24 cellular contexts compared by ENCODE assay signal in genomic region chr9:122102156-122102555, GRCh38. TPM values are rescaled to one million over a fixed set of nuclear protein-coding genes. Genes with fewer than 3 reads are reported as not detected.
DNase-seq lines count a peak whose midpoint lies in the region; ATAC-seq and TF ChIP-seq lines count a peak whose summit lies in the region.
"Had no signal": no experiment of that assay in that cellular context is flagged by ENCODE, and none has a peak within 500 bp of the region (broad histone marks: within the 10 kb centered on the region; RNA-seq: fewer than 3 reads in every experiment).

No MANE protein-coding gene starts in this region.

- peaks cover 7% of the 10 kb centered on the region for H3K9me3 Mint-ChIP-seq in stimulated activated effector memory CD8-positive, alpha-beta T cell treated with anti-CD3 and anti-CD28 coated beads, Interleukin-12 subunit alpha, Interleukin-12 subunit beta, amount 100 ng/mL, for 72 hours
- peaks cover 7 to 12% of the 10 kb centered on the region in 2 donors for H3K9me3 Mint-ChIP-seq in activated naive CD4-positive, alpha-beta T cell treated with anti-CD3 and anti-CD28 coated beads, Interleukin-2, amount 50 U/mL, for 72 hours
- H3K9me3 Mint-ChIP-seq in HFFc6 = peaks cover 13% of the 10 kb centered on the region

- H3K27me3 Mint-ChIP-seq in HFFc6 (ENCODE audit: insufficient read depth) = peaks cover 4% of the 10 kb centered on the region

- DNase-seq in cardiac septum (ENCODE audit: low spot score) = peak; percentile 72
- no peak for DNase-seq in right cardiac atrium
- DNase-seq in neuronal stem cell (ENCODE audit: low spot score) = no peak
- DNase-seq in stimulated activated effector memory CD8-positive, alpha-beta T cell treated with anti-CD3 and anti-CD28 coated beads, Interleukin-12 subunit alpha, Interleukin-12 subunit beta, amount 100 ng/mL, for 72 hours (ENCODE audit: low spot score in 2 of 2) = no peak
- no peak for DNase-seq in DMS79 treated with DMSO at 0.1 percent for 48 hours (lab: John Stamatoyannopoulos, UW)
- DNase-seq in activated naive CD4-positive, alpha-beta T cell treated with anti-CD3 and anti-CD28 coated beads, Interleukin-2, amount 50 U/mL, for 72 hours (ENCODE audit: low spot score in 2 of 2) = no peak
- no peak for DNase-seq in HFFc6
- DNase-seq: 8988T; ACHN; BE2C; C1 segment of cervical spinal cord; CD4-positive, alpha-beta memory T cell; CD4-positive, CD25-positive, alpha-beta regulatory T cell; CD8-positive, alpha-beta memory T cell; COR-L47; DMS 273 treated with DMSO at 0.1 percent for 48 hours; DMS153; DMS53; DMS79; GF-D8 had no signal

- H4K8ac ChIP-seq in neuronal stem cell (ENCODE audit: low read depth, low read length) = no peak overlapping the region

- H3K9me3 ChIP-seq in right cardiac atrium (ENCODE audit: control insufficient read depth, low read length) (no peaks in the 10 kb centered on the region), neuronal stem cell (replicated peaks in 1 of 2; ENCODE audit: control insufficient read depth in 2 of 2, insufficient read depth in 1 of 2, low read depth in 1 of 2, low read length in 2 of 2) (peaks cover 2% of the 10 kb centered on the region in 2 donors)
- H3K9me3 ChIP-seq: BE2C had no signal

- H2BK15ac ChIP-seq in neuronal stem cell (ENCODE audit: low read length) = peak overlapping the region; percentile 65

- intact Hi-C loops in cardiac septum (cut with DNase I) = loop anchor here (5.0 kb wide), 1 partner anchor 350 kb away; no protein-coding TSS in a partner anchor
- intact Hi-C loops in right cardiac atrium (cut with DNase I) = no loop called here

- H3K27ac ChIP-seq in right cardiac atrium (ENCODE audit: low read length) = no peak overlapping the region
- no peak overlapping the region for H3K27ac ChIP-seq in neuronal stem cell (replicated peaks; ENCODE audit: low read length)
- H3K27ac ChIP-seq: BLaER1 had no signal

- H2BK120ac ChIP-seq in neuronal stem cell (ENCODE audit: low read depth, low read length) = no peak overlapping the region

- H4K91ac ChIP-seq in neuronal stem cell (ENCODE audit: low read depth, low read length, poor library complexity) = no peak overlapping the region

- H3K4ac ChIP-seq in neuronal stem cell (ENCODE audit: low read length) = no peak overlapping the region

- H3K14ac ChIP-seq in neuronal stem cell (ENCODE audit: low read length) = no peak overlapping the region

- H2BK5ac ChIP-seq in neuronal stem cell (ENCODE audit: low read length) = no peak overlapping the region

- peak overlapping the region; percentile 3 for H2AK5ac ChIP-seq in neuronal stem cell (ENCODE audit: low read depth, low read length)

- 91% methylated on average over 2 of the region's 2 CpGs for WGBS in right cardiac atrium
- no CpG with 5 or more reads among the region's 2 CpGs for WGBS in neuronal stem cell (ENCODE audit: extremely low coverage in 2 of 2, insufficient read length in 2 of 2, insufficient replicate concordance in 1 of 2), 2 donors

- no peak overlapping the region for H2AFZ ChIP-seq in neuronal stem cell (ENCODE audit: low read length)

- H3K27me3 ChIP-seq in right cardiac atrium (ENCODE audit: control insufficient read depth, insufficient read depth) = no peaks in the 10 kb centered on the region
- H3K27me3 ChIP-seq in neuronal stem cell (ENCODE audit: control insufficient read depth in 3 of 3, insufficient read depth in 3 of 3, low read depth in 1 of 3, low read length in 3 of 3) = peaks cover 0 to 18% (median 0%) of the 10 kb centered on the region in 3 experiments
- H3K27me3 ChIP-seq: BE2C, BLaER1 had no signal

- H3K27ac Mint-ChIP-seq in stimulated activated effector memory CD8-positive, alpha-beta T cell treated with anti-CD3 and anti-CD28 coated beads, Interleukin-12 subunit alpha, Interleukin-12 subunit beta, amount 100 ng/mL, for 72 hours = peak overlapping the region; percentile 32
- no peak overlapping the region for H3K27ac Mint-ChIP-seq in activated naive CD4-positive, alpha-beta T cell treated with anti-CD3 and anti-CD28 coated beads, Interleukin-2, amount 50 U/mL, for 72 hours
- H3K27ac Mint-ChIP-seq in HFFc6 = no peak overlapping the region
- H3K27ac Mint-ChIP-seq: CD14-positive monocyte; CD4-positive, CD25-positive, alpha-beta regulatory T cell; CD8-positive, alpha-beta memory T cell had no signal

- no peaks in the 10 kb centered on the region for H3K79me1 ChIP-seq in neuronal stem cell (ENCODE audit: low read depth, low read length)

- H3K4me3 Mint-ChIP-seq in stimulated activated effector memory CD8-positive, alpha-beta T cell treated with anti-CD3 and anti-CD28 coated beads, Interleukin-12 subunit alpha, Interleukin-12 subunit beta, amount 100 ng/mL, for 72 hours = no peak overlapping the region
- no peak overlapping the region for H3K4me3 Mint-ChIP-seq in HFFc6
- H3K4me3 Mint-ChIP-seq: CD14-positive monocyte; CD4-positive, alpha-beta memory T cell; CD4-positive, CD25-positive, alpha-beta regulatory T cell; CD8-positive, alpha-beta memory T cell had no signal

- no peak for TF ChIP-seq CTCF in HFFc6 (IDR thresholded peaks at IDR 0.05)

- no peak overlapping the region for H3K9ac ChIP-seq in neuronal stem cell (ENCODE audit: low read depth, low read length, poor library complexity)
- H3K9ac ChIP-seq: BLaER1 had no signal

- H3K18ac ChIP-seq in neuronal stem cell (ENCODE audit: low read length) = no peak overlapping the region

- no peak for ATAC-seq in right cardiac atrium
- ATAC-seq in stimulated activated effector memory CD8-positive, alpha-beta T cell treated with anti-CD3 and anti-CD28 coated beads, Interleukin-12 subunit alpha, Interleukin-12 subunit beta, amount 100 ng/mL, for 72 hours = no peak
- ATAC-seq in activated naive CD4-positive, alpha-beta T cell treated with anti-CD3 and anti-CD28 coated beads, Interleukin-2, amount 50 U/mL, for 72 hours = no peak

- H3K36me3 ChIP-seq in neuronal stem cell (replicated peaks in 1 of 2; ENCODE audit: control insufficient read depth in 2 of 2, insufficient read depth in 2 of 2, low read length in 2 of 2) = no peaks in the 10 kb centered on the region
- H3K36me3 ChIP-seq: BE2C, BLaER1 had no signal

- no peaks in the 10 kb centered on the region for H3K4me1 Mint-ChIP-seq in stimulated activated effector memory CD8-positive, alpha-beta T cell treated with anti-CD3 and anti-CD28 coated beads, Interleukin-12 subunit alpha, Interleukin-12 subunit beta, amount 100 ng/mL, for 72 hours
- H3K4me1 Mint-ChIP-seq in HFFc6 (ENCODE audit: low read depth) = peaks cover 14% of the 10 kb centered on the region

- H3K4me3 ChIP-seq in right cardiac atrium (ENCODE audit: low read length) = no peak overlapping the region
- H3K4me3 ChIP-seq in neuronal stem cell (ENCODE audit: low read length in 2 of 2) = peak overlapping the region in 1 of 2 donors; percentile 62
- H3K4me3 ChIP-seq: BLaER1 had no signal

- no peak overlapping the region for H2BK12ac ChIP-seq in neuronal stem cell (ENCODE audit: low read length)

- no peaks in the 10 kb centered on the region for H3K36me3 Mint-ChIP-seq in stimulated activated effector memory CD8-positive, alpha-beta T cell treated with anti-CD3 and anti-CD28 coated beads, Interleukin-12 subunit alpha, Interleukin-12 subunit beta, amount 100 ng/mL, for 72 hours
- H3K36me3 Mint-ChIP-seq in activated naive CD4-positive, alpha-beta T cell treated with anti-CD3 and anti-CD28 coated beads, Interleukin-2, amount 50 U/mL, for 72 hours = peaks cover 6 to 7% of the 10 kb centered on the region in 2 donors
- H3K36me3 Mint-ChIP-seq in HFFc6 (ENCODE audit: low read depth) = peaks cover 9% of the 10 kb centered on the region
- H3K36me3 Mint-ChIP-seq: CD14-positive monocyte; CD4-positive, CD25-positive, alpha-beta regulatory T cell had no signal

- H3K4me2 ChIP-seq in neuronal stem cell (ENCODE audit: insufficient read depth, low read length, poor library complexity, severe bottlenecking) = no peak overlapping the region
- H3K4me2 ChIP-seq: BLaER1 had no signal

- no peak overlapping the region for H3K23ac ChIP-seq in neuronal stem cell (ENCODE audit: low read depth, low read length, poor library complexity)

- H3K4me1 ChIP-seq in right cardiac atrium (ENCODE audit: control insufficient read depth, insufficient read depth, low read length) (no peaks in the 10 kb centered on the region), neuronal stem cell (ENCODE audit: control insufficient read depth in 2 of 2, insufficient read depth in 1 of 2, low read depth in 1 of 2, low read length in 2 of 2) (peaks cover 2% of the 10 kb centered on the region in 2 donors)
- H3K4me1 ChIP-seq: BE2C had no signal

RNA-seq across cellular contexts. Expression of gene TTLL11, which starts 9.0 kb away (rescaled TPM):
- total RNA-seq in cardiac septum (12.6 TPM), right cardiac atrium (1 to 10 TPM; 3.5 to 8.6 (median 5.8) TPM)
- polyA plus RNA-seq in right cardiac atrium = 3.4 TPM
- polyA plus RNA-seq in neuronal stem cell (2013, experiment 1 of 2) = 2.0 TPM
- 1.4 TPM for polyA plus RNA-seq in neuronal stem cell (2013, experiment 2 of 2)
- 1 to 10 TPM in 1 of 2 donors, under 1 TPM in 1; 0.39 to 2.1 TPM for total RNA-seq in activated naive CD4-positive, alpha-beta T cell treated with anti-CD3 and anti-CD28 coated beads, Interleukin-2, amount 50 U/mL, for 72 hours
- total RNA-seq in HFFc6 (2021; fragmentation: NEBNext Ultra II Directional; extraction: Animal tissue kit (Norgen Biotek cat#: 25700)) = 10 to 100 TPM in 1 of 6 experiments, 1 to 10 TPM in 5; 6.9 to 10.2 (median 8.3) TPM

RNA-seq across cellular contexts. Expression of gene NDUFA8, which starts 57.4 kb away (rescaled TPM):
- total RNA-seq in cardiac septum (230 TPM), right cardiac atrium (100 to 1,000 TPM; 210 to 307 (median 265) TPM)
- polyA plus RNA-seq in right cardiac atrium = 683 TPM
- polyA plus RNA-seq in neuronal stem cell (2013, experiment 1 of 2) = 74.6 TPM
- polyA plus RNA-seq in neuronal stem cell (2013, experiment 2 of 2) = 76.8 TPM
- total RNA-seq in activated naive CD4-positive, alpha-beta T cell treated with anti-CD3 and anti-CD28 coated beads, Interleukin-2, amount 50 U/mL, for 72 hours = 10 to 100 TPM; 40.7 to 58.2 TPM
- total RNA-seq in HFFc6 (2021; fragmentation: NEBNext Ultra II Directional; extraction: Animal tissue kit (Norgen Biotek cat#: 25700)) = 10 to 100 TPM; 67.4 to 76.6 (median 72.8) TPM

RNA-seq across cellular contexts. Expression of gene MORN5, which starts 57.6 kb away (rescaled TPM):
- total RNA-seq in cardiac septum (not detected), right cardiac atrium (not detected)
- 0.25 TPM for polyA plus RNA-seq in right cardiac atrium
- 0.61 TPM for polyA plus RNA-seq in neuronal stem cell (2013, experiment 1 of 2)
- polyA plus RNA-seq in neuronal stem cell (2013, experiment 2 of 2) = 1.4 TPM
- under 1 TPM in 1 of 2 donors, not detected in 1; 0.82 TPM for total RNA-seq in activated naive CD4-positive, alpha-beta T cell treated with anti-CD3 and anti-CD28 coated beads, Interleukin-2, amount 50 U/mL, for 72 hours
- not detected for total RNA-seq in HFFc6 (2021; fragmentation: NEBNext Ultra II Directional; extraction: Animal tissue kit (Norgen Biotek cat#: 25700))
- total RNA-seq: A673; CD4-positive, alpha-beta memory T cell; CD4-positive, CD25-positive, alpha-beta regulatory T cell; CD8-positive, alpha-beta memory T cell had no signal
- polyA plus RNA-seq: AG04450; CD14-positive monocyte; CD4-positive, alpha-beta memory T cell; CD4-positive, CD25-positive, alpha-beta regulatory T cell; CD8-positive, alpha-beta memory T cell had no signal
